Comparison of ENCODE assay signal across 1 cellular context in the genomic region with DNA sequence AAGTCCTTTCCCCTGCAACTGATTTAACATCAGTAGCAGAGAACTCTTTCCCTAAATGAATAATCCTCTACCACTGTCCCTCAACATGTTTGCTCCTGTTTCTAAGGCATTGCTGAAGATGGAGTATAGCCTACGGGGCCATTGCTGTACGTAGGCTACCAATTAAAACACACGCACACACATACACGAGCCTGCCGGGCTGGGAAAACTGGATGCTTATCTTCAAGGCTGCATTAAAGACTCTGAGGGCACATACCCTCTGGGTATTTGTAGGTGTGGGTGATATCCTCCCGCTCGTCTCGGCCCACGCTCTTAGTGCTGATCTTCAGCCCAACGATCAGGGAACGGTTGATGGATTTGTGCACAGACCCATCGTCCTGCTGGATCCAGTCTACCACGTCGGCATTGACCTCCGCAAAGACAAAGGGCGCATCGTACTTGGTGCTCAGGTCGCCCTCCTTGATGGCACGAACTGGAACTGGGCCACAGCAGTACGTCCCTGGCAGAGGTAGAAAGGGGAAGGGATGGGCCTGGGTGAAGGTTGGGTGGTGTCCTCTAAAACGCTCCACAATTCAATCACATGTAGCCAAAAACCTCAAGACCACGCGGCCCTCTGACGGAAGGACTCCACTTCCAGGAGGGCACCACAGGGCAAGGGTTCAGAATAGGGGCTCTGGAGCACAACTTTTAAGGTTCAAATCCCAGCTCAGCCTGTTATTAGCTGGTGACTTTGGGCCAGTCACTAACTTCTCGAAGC.
TF ChIP-seq lines count a peak whose summit lies in the region.

No MANE protein-coding gene starts in this region.

TF ChIP-seq in endothelial cell of umbilical vein, 7 proteins besides CTCF, POLR2A, EP300 and RAD21:
- TF ChIP-seq GATA2 (IDR thresholded peaks at IDR 0.05; ENCODE audit: insufficient read depth, insufficient read length, low read depth, low read length): peak; percentile 46
- no peak for TF ChIP-seq FOS (IDR thresholded peaks at IDR 0.05; ENCODE audit: borderline replicate concordance, insufficient read depth, low read length)
